ENCODE assay signal across 8 cellular contexts in genomic region chr12:53726342-53726741, GRCh38. TPM values are rescaled to one million over a fixed set of nuclear protein-coding genes. Genes with fewer than 3 reads are reported as not detected.
DNase-seq lines count a peak whose midpoint lies in the region; ATAC-seq and TF ChIP-seq lines count a peak whose summit lies in the region.

No MANE protein-coding gene starts in this region.

- peaks cover 21% of the 10 kb centered on the region for H3K4me1 ChIP-seq in SJSA1 (replicated peaks)
- H3K4me1 ChIP-seq in esophagus squamous epithelium = peaks cover 7 to 23% (median 19%) of the 10 kb centered on the region in 3 donors
- H3K4me1 ChIP-seq in gastrocnemius medialis = peaks cover 18% of the 10 kb centered on the region in 2 donors

- no peak for TF ChIP-seq CTCF in GM13976 (IDR thresholded peaks at IDR 0.05; ENCODE audit: borderline replicate concordance, control extremely low read depth, extremely low read depth, insufficient read depth, missing control alignments)
- TF ChIP-seq CTCF in esophagus squamous epithelium (IDR thresholded peaks at IDR 0.05) = no peak
- TF ChIP-seq CTCF in gastrocnemius medialis (IDR thresholded peaks at IDR 0.05 in 4 of 5, conservative IDR thresholded peaks at IDR 0.05 in 1 of 5) = no peak

- peak; percentile 51 for DNase-seq in GM13976 (ENCODE audit: low spot score)
- no peak for DNase-seq in SJSA1 (ENCODE audit: low read depth in 1 of 2, low spot score in 2 of 2)
- no peak for DNase-seq in esophagus squamous epithelium (lab: John Stamatoyannopoulos, UW)
- DNase-seq in gastrocnemius medialis = no peak

- ATAC-seq in gastrocnemius medialis (no peak), GM18909 (IDR thresholded peaks at IDR 0.05; ENCODE audit: poor library complexity, unreplicated experiment) (no peak), HG03521 (IDR thresholded peaks at IDR 0.05; ENCODE audit: unreplicated experiment) (no peak), GM21786 (IDR thresholded peaks at IDR 0.05; ENCODE audit: unreplicated experiment) (no peak), HG03439 (IDR thresholded peaks at IDR 0.05; ENCODE audit: unreplicated experiment) (no peak)

- H3K36me3 ChIP-seq in SJSA1 = peaks cover 10% of the 10 kb centered on the region; the same call in 1 of the 2 replicates
- H3K36me3 ChIP-seq in esophagus squamous epithelium = peaks cover 14 to 37% (median 25%) of the 10 kb centered on the region in 3 donors
- peaks cover 0 to 37% of the 10 kb centered on the region in 2 donors for H3K36me3 ChIP-seq in gastrocnemius medialis

- WGBS in esophagus squamous epithelium, 2 donors = 8 to 20% methylated on average over 2 of the region's 2 CpGs

- TF ChIP-seq POLR2A in esophagus squamous epithelium (IDR thresholded peaks at IDR 0.05) (no peak), gastrocnemius medialis (IDR thresholded peaks at IDR 0.05) (no peak)

- in situ Hi-C loops in GM13976 (cut with MboI; ENCODE audit: low sequenced_read_pairs, unreplicated experiment) (no loop called here), gastrocnemius medialis (cut with MboI; ENCODE audit: low sequenced_read_pairs in 4 of 4) (no loop called here)

- no peaks in the 10 kb centered on the region for H3K9me3 ChIP-seq in SJSA1 (replicated peaks)
- no peaks in the 10 kb centered on the region for H3K9me3 ChIP-seq in esophagus squamous epithelium
- H3K9me3 ChIP-seq in gastrocnemius medialis = no peaks in the 10 kb centered on the region

- H3K27me3 ChIP-seq in SJSA1 (replicated peaks) (no peaks in the 10 kb centered on the region), esophagus squamous epithelium (no peaks in the 10 kb centered on the region), gastrocnemius medialis (no peaks in the 10 kb centered on the region)

- H3K4me3 ChIP-seq in SJSA1 (peak overlapping the region; percentile 47), esophagus squamous epithelium (peak overlapping the region; percentile 54 to 90 (median 80)), gastrocnemius medialis (peak overlapping the region; percentile 69 to 93 (median 82))

- H3K27ac ChIP-seq in SJSA1 = peak overlapping the region; percentile 29; the same call in 1 of the 2 replicates
- H3K27ac ChIP-seq in esophagus squamous epithelium = peak overlapping the region in 3 of 4 donors; percentile 77 to 93 (median 87)
- H3K27ac ChIP-seq in gastrocnemius medialis = peak overlapping the region; percentile 87 to 98 (median 93)

- intact Hi-C loops in esophagus squamous epithelium (cut with DNase I) = no loop called here
- intact Hi-C loops in gastrocnemius medialis (cut with DNase I; ENCODE audit: low total_unique reads) = loop anchor here (2.0 to 10.0 kb wide), 5 partner anchors 20 to 648 kb away; partner anchors contain the start of genes AAAS, ATF7, CBX5 and HNRNPA1

RNA-seq across cellular contexts. Expression of gene CALCOCO1, which starts 0.9 kb away (rescaled TPM):
- total RNA-seq in SJSA1 (2014; rRNA removed; shearing (Covaris generic)) = 19.8 and 27.0 TPM in 2 replicates
- total RNA-seq in esophagus squamous epithelium (100 to 1,000 TPM in 1 of 4 donors, 10 to 100 TPM in 3; 29.5 to 159 (median 52.2) TPM), gastrocnemius medialis (100 to 1,000 TPM; 158 to 385 (median 239) TPM)

RNA-seq across cellular contexts. Expression of gene CISTR, which starts 25.4 kb away (rescaled TPM):
- total RNA-seq in SJSA1 (2014; rRNA removed; shearing (Covaris generic)) = not detected in 2 replicates
- total RNA-seq in esophagus squamous epithelium (not detected), gastrocnemius medialis (not detected)

RNA-seq across cellular contexts. Expression of gene ATP5MC2, which starts 50.5 kb away (rescaled TPM):
- 273 and 358 TPM in 2 replicates for total RNA-seq in SJSA1 (2014; rRNA removed; shearing (Covaris generic))
- total RNA-seq in esophagus squamous epithelium = 100 to 1,000 TPM; 240 to 303 (median 268) TPM
- 100 to 1,000 TPM; 428 to 714 (median 580) TPM for total RNA-seq in gastrocnemius medialis

Comparison
In these comparisons a context has a peak if more than half of its experiments do, and no peak if none do; other contexts are left out.
1. H3K27ac ChIP-seq: peak in every context shown above with its lines; median percentile 93 in gastrocnemius medialis; 87 in esophagus squamous epithelium; 29 in SJSA1.